Comparison of ENCODE assay signal across 13 cellular contexts in the genomic region with DNA sequence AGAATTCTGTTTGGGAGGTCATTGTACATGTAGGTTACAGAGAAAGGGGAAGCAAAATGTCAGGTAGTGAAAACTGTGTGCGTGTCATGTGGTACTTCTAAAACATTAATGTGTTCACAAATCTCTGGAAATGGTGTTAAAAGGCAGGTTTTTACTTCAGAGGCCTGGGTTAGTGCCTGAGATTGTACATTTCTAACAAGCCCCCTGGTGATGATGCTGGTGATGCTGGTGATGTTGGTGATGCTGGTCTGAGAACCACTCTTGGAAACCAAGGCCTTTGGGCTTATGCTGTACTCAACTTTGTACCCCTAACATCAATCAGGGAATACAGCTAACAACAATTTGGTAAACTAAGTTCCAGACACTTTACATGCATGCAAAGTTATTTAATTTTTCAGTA.
DNase-seq lines count a peak whose midpoint lies in the region; TF ChIP-seq lines count a peak whose summit lies in the region.
"Had no signal": no experiment of that assay in that cellular context is flagged by ENCODE, and none has a peak within 500 bp of the region (broad histone marks: within the 10 kb centered on the region; RNA-seq: fewer than 3 reads in every experiment).

No MANE protein-coding gene starts in this region.

- H3K4me1 ChIP-seq in GM23248 (ENCODE audit: insufficient read depth) (peaks cover 22% of the 10 kb centered on the region), ascending aorta (peaks cover 3 to 27% of the 10 kb centered on the region in 2 donors), hepatocyte (ENCODE audit: insufficient read depth) (no peaks in the 10 kb centered on the region), suprapubic skin (peaks cover 18% of the 10 kb centered on the region)

- H3F3A ChIP-seq in GM23248 (ENCODE audit: insufficient read depth): peaks cover 9% of the 10 kb centered on the region

- H3K27ac ChIP-seq in GM23248 (peak overlapping the region; percentile 18; the same call in 1 of the 2 replicates), ascending aorta (peak overlapping the region; percentile 11 to 31), hepatocyte (peak overlapping the region; percentile 13), suprapubic skin (peak overlapping the region; percentile 73)

- no peak for TF ChIP-seq POLR2A in suprapubic skin (IDR thresholded peaks at IDR 0.05)

- no peaks in the 10 kb centered on the region for H3K9me3 ChIP-seq in GM23248 (ENCODE audit: low read depth)
- no peaks in the 10 kb centered on the region for H3K9me3 ChIP-seq in ascending aorta
- H3K9me3 ChIP-seq in hepatocyte (ENCODE audit: low read depth): no peaks in the 10 kb centered on the region
- H3K9me3 ChIP-seq in suprapubic skin: no peaks in the 10 kb centered on the region

- in situ Hi-C loops in GM23248 (cut with MboI): no loop called here
- in situ Hi-C loops in GM13977 (cut with MboI; ENCODE audit: low pct_unique_long_range_greater_than_20kb, low sequenced_read_pairs, unreplicated experiment): no loop called here

- H3K27me3 Mint-ChIP-seq in HFFc6 (ENCODE audit: insufficient read depth): no peaks in the 10 kb centered on the region; the same call in 1 of the 2 replicates
- H3K27me3 Mint-ChIP-seq: B cell; CD4-positive, alpha-beta T cell had no signal

- H3K4me3 Mint-ChIP-seq in HFFc6: no peak overlapping the region
- H3K4me3 Mint-ChIP-seq: B cell; CD4-positive, alpha-beta T cell had no signal

- TF ChIP-seq EP300 in suprapubic skin (IDR thresholded peaks at IDR 0.05): no peak

- no peaks in the 10 kb centered on the region for H3K9me3 Mint-ChIP-seq in HFFc6
- H3K9me3 Mint-ChIP-seq: CD4-positive, alpha-beta T cell had no signal

- 87 to 97% methylated on average over 1 of the region's 1 CpG for WGBS in GM23248 (ENCODE audit: low coverage in 1 of 2, low lambda C conversion rate in 2 of 2, missing lambda C conversion rate in 2 of 2), 2 experiments
- 90% methylated on average over 1 of the region's 1 CpG for WGBS in hepatocyte (ENCODE audit: low lambda C conversion rate, missing lambda C conversion rate)
- WGBS in suprapubic skin: 93% methylated on average over 1 of the region's 1 CpG

- H3K9me2 ChIP-seq in GM23248 (ENCODE audit: insufficient read depth) (no peaks in the 10 kb centered on the region), hepatocyte (replicated peaks; ENCODE audit: insufficient read depth) (no peaks in the 10 kb centered on the region)

- H3K4me1 Mint-ChIP-seq in HFFc6 (ENCODE audit: low read depth): peaks cover 11% of the 10 kb centered on the region
- H3K4me1 Mint-ChIP-seq: B cell had no signal

- H3K27me3 ChIP-seq in GM23248 (replicated peaks; ENCODE audit: insufficient read depth) (no peaks in the 10 kb centered on the region), ascending aorta (no peaks in the 10 kb centered on the region), hepatocyte (no peaks in the 10 kb centered on the region), suprapubic skin (no peaks in the 10 kb centered on the region)

- H3K36me3 ChIP-seq in GM23248 (ENCODE audit: low read depth) (no peaks in the 10 kb centered on the region), ascending aorta (no peaks in the 10 kb centered on the region), hepatocyte (replicated peaks; ENCODE audit: insufficient read depth, low read depth) (no peaks in the 10 kb centered on the region), suprapubic skin (no peaks in the 10 kb centered on the region)

- no peak for DNase-seq in GM23248
- DNase-seq in ascending aorta (ENCODE audit: low spot score in 2 of 2): no peak
- no peak for DNase-seq in hepatocyte (ENCODE audit: low spot score)
- no peak for DNase-seq in suprapubic skin (ENCODE audit: low spot score in 2 of 2)
- DNase-seq in EL: no peak
- DNase-seq in HFFc6: no peak
- DNase-seq in DMS153 treated with DMSO at 0.1 percent for 48 hours (lab: John Stamatoyannopoulos, UW; ENCODE audit: unreplicated experiment): no peak
- DNase-seq in GM13977 (ENCODE audit: low spot score): no peak
- DNase-seq: CD4-positive, alpha-beta T cell; DMS153; DND-41; GF-D8 had no signal

- intact Hi-C loops in ascending aorta (cut with DNase I): no loop called here

- H3K79me2 ChIP-seq in GM23248 (ENCODE audit: insufficient read depth) (no peaks in the 10 kb centered on the region), hepatocyte (no peaks in the 10 kb centered on the region)

- H4K20me1 ChIP-seq in GM23248 (ENCODE audit: insufficient read depth): no peaks in the 10 kb centered on the region
- H4K20me1 ChIP-seq in hepatocyte (ENCODE audit: insufficient read depth, poor library complexity, severe bottlenecking): no peaks in the 10 kb centered on the region

- H2AFZ ChIP-seq in GM23248: no peak overlapping the region
- no peak overlapping the region for H2AFZ ChIP-seq in hepatocyte

- H3K27ac Mint-ChIP-seq in HFFc6: no peak overlapping the region
- H3K27ac Mint-ChIP-seq: B cell; CD4-positive, alpha-beta T cell had no signal

- H3K9ac ChIP-seq in GM23248: no peak overlapping the region

- no peaks in the 10 kb centered on the region for H3K36me3 Mint-ChIP-seq in HFFc6 (ENCODE audit: low read depth)

- no peak overlapping the region for H3K4me2 ChIP-seq in GM23248 (ENCODE audit: unreplicated experiment)
- no peak overlapping the region for H3K4me2 ChIP-seq in hepatocyte

- no peak for TF ChIP-seq CTCF in ascending aorta (IDR thresholded peaks at IDR 0.05)
- no peak for TF ChIP-seq CTCF in hepatocyte (IDR thresholded peaks at IDR 0.05; ENCODE audit: poor library complexity)
- no peak for TF ChIP-seq CTCF in suprapubic skin (IDR thresholded peaks at IDR 0.05)
- no peak for TF ChIP-seq CTCF in HFFc6 (IDR thresholded peaks at IDR 0.05)
- TF ChIP-seq CTCF in GM13977 (IDR thresholded peaks at IDR 0.05; ENCODE audit: extremely low read depth, insufficient read depth, missing control alignments): no peak

- H3K4me3 ChIP-seq in GM23248 (no peak overlapping the region), ascending aorta (no peak overlapping the region), hepatocyte (no peak overlapping the region), suprapubic skin (no peak overlapping the region)

Comparison
In these comparisons a context has a peak if more than half of its experiments do, and no peak if none do; other contexts are left out.
1. H3K27ac ChIP-seq: peak in every context shown above with its lines; median percentile 73 in suprapubic skin; 21 in ascending aorta; 18 in GM23248; 13 in hepatocyte.